Comparison of ENCODE assay signal across 1 cellular context in genomic region chr1:56063461-56063860, GRCh38.
TF ChIP-seq lines count a peak whose summit lies in the region.

No MANE protein-coding gene starts in this region.

TF ChIP-seq in SK-N-SH, 30 proteins besides CTCF, POLR2A, EP300 and RAD21 (continued from another document):
- no peak for TF ChIP-seq ZBTB33 (IDR thresholded peaks at IDR 0.05; ENCODE audit: borderline replicate concordance, low read depth)
